Comparison of ENCODE assay signal across 8 cellular contexts in genomic region chr10:11823989-11824346, GRCh38. TPM values are rescaled to one million over a fixed set of nuclear protein-coding genes. Genes with fewer than 3 reads are reported as not detected.
DNase-seq lines count a peak whose midpoint lies in the region; ATAC-seq and TF ChIP-seq lines count a peak whose summit lies in the region.

No MANE protein-coding gene starts in this region.

- TF ChIP-seq EP300 in tibial nerve (IDR thresholded peaks at IDR 0.05), result no peak

- WGBS in right lobe of liver (ENCODE audit: insufficient coverage, low coverage, low lambda C conversion rate, missing lambda C conversion rate), result 3% methylated on average over 6 of the region's 6 CpGs
- WGBS in tibial nerve, 2 donors, result 4 to 5% methylated on average over 6 of the region's 6 CpGs

- H3K9me3 ChIP-seq in right lobe of liver (no peaks in the 10 kb centered on the region), tibial nerve (no peaks in the 10 kb centered on the region)

- no peak for TF ChIP-seq POLR2A in right lobe of liver (IDR thresholded peaks at IDR 0.05)
- no peak for TF ChIP-seq POLR2A in tibial nerve (IDR thresholded peaks at IDR 0.05)

- peaks cover 12% of the 10 kb centered on the region for H3K4me1 Mint-ChIP-seq in activated T-cell treated with anti-CD3 and anti-CD28 coated beads, Interleukin-2, amount 50 U/mL, for 4 hours (ENCODE audit: low read depth)

- H3K27ac ChIP-seq in right lobe of liver, result peak overlapping the region; percentile 95 to 97 (median 96)
- H3K27ac ChIP-seq in tibial nerve, result peak overlapping the region; percentile 60 to 95 (median 84)

- no peak for DNase-seq in activated T-cell treated with anti-CD3 and anti-CD28 coated beads, Interleukin-2, amount 50 U/mL, for 4 hours
- DNase-seq in activated T-cell treated with anti-CD3 and anti-CD28 coated beads, Interleukin-2, amount 50 U/mL, for 1 hour, result no peak
- DNase-seq in astrocyte of the cerebellum (ENCODE audit: low read depth) (no peak), right lobe of liver (no peak), tibial nerve (ENCODE audit: low spot score in 2 of 2) (no peak), NCI-H524 treated with DMSO at 0.1 percent for 48 hours (lab: John Stamatoyannopoulos, UW) (no peak)

- H3K4me1 ChIP-seq in right lobe of liver, result peaks cover 0 to 32% (median 5%) of the 10 kb centered on the region in 4 donors
- H3K4me1 ChIP-seq in tibial nerve, result peaks cover 0 to 45% (median 2%) of the 10 kb centered on the region in 4 donors

- H3K4me3 ChIP-seq in astrocyte of the cerebellum (ENCODE audit: low read depth, low read length) (peak overlapping the region; percentile 65), right lobe of liver (peak overlapping the region; percentile 82 to 84 (median 83)), tibial nerve (peak overlapping the region; percentile 61 to 99 (median 75))

- TF ChIP-seq CTCF in astrocyte of the cerebellum (IDR thresholded peaks at IDR 0.05; ENCODE audit: low read depth, low read length, missing control alignments) (no peak), right lobe of liver (IDR thresholded peaks at IDR 0.05) (no peak), tibial nerve (IDR thresholded peaks at IDR 0.05) (no peak)

- no peaks in the 10 kb centered on the region for H3K36me3 ChIP-seq in right lobe of liver
- H3K36me3 ChIP-seq in tibial nerve, result no peaks in the 10 kb centered on the region

- in situ Hi-C loops in astrocyte of the cerebellum (cut with HindIII; ENCODE audit: low sequenced_read_pairs), result loop anchor here (5.0 kb wide), 1 partner anchor 48 kb away; no protein-coding TSS in a partner anchor

- H3K27me3 ChIP-seq in right lobe of liver (no peaks in the 10 kb centered on the region), tibial nerve (peaks cover 0 to 7% of the 10 kb centered on the region in 2 donors)

- intact Hi-C loops in right lobe of liver (cut with DNase I), result no loop called here

- H3K36me3 Mint-ChIP-seq in activated T-cell treated with anti-CD3 and anti-CD28 coated beads, Interleukin-2, amount 50 U/mL, for 4 hours (ENCODE audit: insufficient read depth), result peaks cover 1% of the 10 kb centered on the region

- H3K9me3 Mint-ChIP-seq in activated T-cell treated with anti-CD3 and anti-CD28 coated beads, Interleukin-2, amount 50 U/mL, for 4 hours, result no peaks in the 10 kb centered on the region

- H3K4me3 Mint-ChIP-seq in activated T-cell treated with anti-CD3 and anti-CD28 coated beads, Interleukin-2, amount 50 U/mL, for 4 hours, result peak overlapping the region; percentile 71

- peaks cover 53% of the 10 kb centered on the region for H3K27me3 Mint-ChIP-seq in activated T-cell treated with anti-CD3 and anti-CD28 coated beads, Interleukin-2, amount 50 U/mL, for 4 hours (ENCODE audit: low read depth)

- no peak for ATAC-seq in activated T-cell treated with anti-CD3 and anti-CD28 coated beads, Interleukin-2, amount 50 U/mL, for 4 hours
- no peak for ATAC-seq in right lobe of liver
- ATAC-seq in GM21381 (IDR thresholded peaks at IDR 0.05; ENCODE audit: unreplicated experiment), result no peak
- ATAC-seq in HG02763 (IDR thresholded peaks at IDR 0.05; ENCODE audit: unreplicated experiment), result no peak

RNA-seq across cellular contexts. Expression of gene PROSER2, which starts 0.8 kb away (rescaled TPM):
- 1 to 10 TPM in 2 of 3 donors, under 1 TPM in 1; 0.76 to 3.5 (median 1.9) TPM for total RNA-seq in activated T-cell treated with anti-CD3 and anti-CD28 coated beads, Interleukin-2, amount 50 U/mL, for 4 hours
- total RNA-seq in right lobe of liver (10 to 100 TPM; 24.5 to 65.9 (median 26.8) TPM), tibial nerve (10 to 100 TPM; 71.1 to 98.4 (median 75.6) TPM)

Comparison
In these comparisons a context has a peak if more than half of its experiments do, and no peak if none do; other contexts are left out.
1. RNA of gene PROSER2, which starts 0.8 kb away (total RNA-seq): 71.1 to 98.4 TPM in tibial nerve and 24.5 to 65.9 TPM in right lobe of liver; 0.76 to 3.5 TPM in activated T-cell treated with anti-CD3 and anti-CD28 coated beads, Interleukin-2, amount 50 U/mL, for 4 hours; every median in the first group is over 4 times any median in the second.
2. Peak in every context shown above with its lines, with median percentiles within 50 percentile points of each other: H3K4me3 ChIP-seq.